ENCODE assay signal across 1 cellular context in the genomic region with DNA sequence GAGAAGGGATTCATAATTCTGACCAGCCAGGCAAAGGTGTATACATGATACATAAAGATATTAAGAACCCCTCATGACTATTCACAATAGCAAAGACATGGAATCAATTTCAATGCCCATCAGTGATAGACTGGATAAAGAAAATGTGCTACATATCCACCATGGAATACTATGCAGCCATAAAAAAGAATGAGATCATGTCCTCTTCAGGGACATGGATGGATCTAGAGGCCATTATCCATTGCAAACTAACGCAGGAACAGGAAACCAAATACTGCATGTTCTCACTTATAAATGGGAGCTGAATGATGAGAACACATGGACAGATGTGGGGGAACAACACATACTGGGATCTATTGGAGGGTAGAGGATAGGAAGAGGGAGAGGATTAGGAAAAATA.
TF ChIP-seq lines count a peak whose summit lies in the region.

No MANE protein-coding gene starts in this region.

TF ChIP-seq in HEK293, 187 proteins besides CTCF, POLR2A, EP300 and RAD21 (continued from another document):
- TF ChIP-seq, protein P1, sequence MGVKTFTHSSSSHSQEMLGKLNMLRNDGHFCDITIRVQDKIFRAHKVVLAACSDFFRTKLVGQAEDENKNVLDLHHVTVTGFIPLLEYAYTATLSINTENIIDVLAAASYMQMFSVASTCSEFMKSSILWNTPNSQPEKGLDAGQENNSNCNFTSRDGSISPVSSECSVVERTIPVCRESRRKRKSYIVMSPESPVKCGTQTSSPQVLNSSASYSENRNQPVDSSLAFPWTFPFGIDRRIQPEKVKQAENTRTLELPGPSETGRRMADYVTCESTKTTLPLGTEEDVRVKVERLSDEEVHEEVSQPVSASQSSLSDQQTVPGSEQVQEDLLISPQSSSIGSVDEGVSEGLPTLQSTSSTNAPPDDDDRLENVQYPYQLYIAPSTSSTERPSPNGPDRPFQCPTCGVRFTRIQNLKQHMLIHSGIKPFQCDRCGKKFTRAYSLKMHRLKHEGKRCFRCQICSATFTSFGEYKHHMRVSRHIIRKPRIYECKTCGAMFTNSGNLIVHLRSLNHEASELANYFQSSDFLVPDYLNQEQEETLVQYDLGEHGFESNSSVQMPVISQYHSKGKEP (tag by site-specific recombination; IDR thresholded peaks at IDR 0.05) = no peak
- peak; percentile 58; the same call in 1 of the 2 replicates for TF ChIP-seq ZNF146 (tag by site-specific recombination; IDR thresholded peaks at IDR 0.05)
TF ChIP-seq in HEK293: peak in this region for 1.
